Comparison of ENCODE assay signal across 8 cellular contexts in genomic region chr6:118283759-118284158, GRCh38.
A peak's percentile ranks its signal among the peaks of the same experiment; 100 is the strongest.
DNase-seq lines count a peak whose midpoint lies in the region; ATAC-seq and TF ChIP-seq lines count a peak whose summit lies in the region.

No MANE protein-coding gene starts in this region.

- H3K27ac Mint-ChIP-seq in T-helper 2 cell treated with Interferon-gamma antibody and Interleukin-4, amounts not matched to agents 5 μg/mL and 100 μg/mL, for 36 hours = no peak overlapping the region

- peaks cover 18% of the 10 kb centered on the region for H3K27me3 Mint-ChIP-seq in T-helper 2 cell treated with Interferon-gamma antibody and Interleukin-4, amounts not matched to agents 5 μg/mL and 100 μg/mL, for 36 hours (ENCODE audit: low read depth)

- H3K9ac ChIP-seq in colonic mucosa (ENCODE audit: low read depth in 2 of 2, low read length in 2 of 2) = no peak overlapping the region

- intact Hi-C loops in colonic mucosa (cut with DNase I) (loop anchor here (10.0 kb wide), 1 partner anchor 301 kb away; no protein-coding TSS in a partner anchor), thyroid gland (cut with DNase I) (loop anchor here (10.0 kb wide), 1 partner anchor 521 kb away; no protein-coding TSS in a partner anchor)

- H3K4me1 ChIP-seq in colonic mucosa (no peaks in the 10 kb centered on the region), thyroid gland (no peaks in the 10 kb centered on the region)

- H3K4me3 Mint-ChIP-seq in T-helper 2 cell treated with Interferon-gamma antibody and Interleukin-4, amounts not matched to agents 5 μg/mL and 100 μg/mL, for 36 hours = no peak overlapping the region

- H3K36me3 ChIP-seq in colonic mucosa = no peaks in the 10 kb centered on the region
- H3K36me3 ChIP-seq in thyroid gland = no peaks in the 10 kb centered on the region

- TF ChIP-seq POLR2A in thyroid gland (IDR thresholded peaks at IDR 0.05) = no peak

- ATAC-seq in HG02571 (IDR thresholded peaks at IDR 0.05; ENCODE audit: unreplicated experiment) = no peak

- peak; percentile 74 for TF ChIP-seq CTCF in 22Rv1 (IDR thresholded peaks at IDR 0.05)
- peak; percentile 55 for TF ChIP-seq CTCF in GM12865 (IDR thresholded peaks at IDR 0.05; ENCODE audit: insufficient read depth, low read depth, low read length, missing control alignments)
- peak; percentile 28 for TF ChIP-seq CTCF in colonic mucosa (IDR thresholded peaks at IDR 0.05)
- peak in 3 of 6 experiments; percentile 38 to 57 (median 55) for TF ChIP-seq CTCF in thyroid gland (IDR thresholded peaks at IDR 0.05)

- H3K4me3 ChIP-seq in GM12865 (ENCODE audit: low read depth, low read length) (no peak overlapping the region), colonic mucosa (no peak overlapping the region), thyroid gland (replicated peaks in 1 of 3) (no peak overlapping the region)

- peaks cover 6% of the 10 kb centered on the region for H3K4me1 Mint-ChIP-seq in T-helper 2 cell treated with Interferon-gamma antibody and Interleukin-4, amounts not matched to agents 5 μg/mL and 100 μg/mL, for 36 hours (ENCODE audit: low read depth)

- H3K27ac ChIP-seq in 22Rv1 (no peak overlapping the region), colonic mucosa (no peak overlapping the region), thyroid gland (no peak overlapping the region)

- H3K36me3 Mint-ChIP-seq in T-helper 2 cell treated with Interferon-gamma antibody and Interleukin-4, amounts not matched to agents 5 μg/mL and 100 μg/mL, for 36 hours (ENCODE audit: low read depth) = no peaks in the 10 kb centered on the region

- peak; percentile 62 for DNase-seq in GM12865 (ENCODE audit: low read depth)
- DNase-seq in NCI-H146 treated with DMSO at 0.1 percent for 48 hours (lab: John Stamatoyannopoulos, UW; ENCODE audit: unreplicated experiment) = peak; percentile 39
- peak; percentile 9 for DNase-seq in T-helper 2 cell treated with Interferon-gamma antibody and Interleukin-4, amounts not matched to agents 5 μg/mL and 100 μg/mL, for 36 hours (ENCODE audit: low spot score)
- DNase-seq in colonic mucosa = peak; percentile 23
- DNase-seq in medulla oblongata (ENCODE audit: extremely low spot score) = peak; percentile 48
- DNase-seq in thyroid gland = peak; percentile 17 to 23

- no peaks in the 10 kb centered on the region for H3K9me3 ChIP-seq in colonic mucosa
- no peaks in the 10 kb centered on the region for H3K9me3 ChIP-seq in thyroid gland

- no peaks in the 10 kb centered on the region for H3K9me3 Mint-ChIP-seq in T-helper 2 cell treated with Interferon-gamma antibody and Interleukin-4, amounts not matched to agents 5 μg/mL and 100 μg/mL, for 36 hours

- H3K27me3 ChIP-seq in colonic mucosa (no peaks in the 10 kb centered on the region), thyroid gland (no peaks in the 10 kb centered on the region)

- 22 to 29% methylated on average over 8 of the region's 8 CpGs for WGBS in thyroid gland, 2 donors

Comparison
In these comparisons a context has a peak if more than half of its experiments do, and no peak if none do; other contexts are left out.
1. DNase-seq: peak in every context shown above with its lines; median percentile 62 in GM12865; 48 in medulla oblongata; 39 in NCI-H146 treated with DMSO at 0.1 percent for 48 hours; 23 in colonic mucosa; 20 in thyroid gland; 9 in T-helper 2 cell treated with Interferon-gamma antibody and Interleukin-4, amounts not matched to agents 5 μg/mL and 100 μg/mL, for 36 hours.